21 cellular contexts compared by ENCODE assay signal in the genomic region with DNA sequence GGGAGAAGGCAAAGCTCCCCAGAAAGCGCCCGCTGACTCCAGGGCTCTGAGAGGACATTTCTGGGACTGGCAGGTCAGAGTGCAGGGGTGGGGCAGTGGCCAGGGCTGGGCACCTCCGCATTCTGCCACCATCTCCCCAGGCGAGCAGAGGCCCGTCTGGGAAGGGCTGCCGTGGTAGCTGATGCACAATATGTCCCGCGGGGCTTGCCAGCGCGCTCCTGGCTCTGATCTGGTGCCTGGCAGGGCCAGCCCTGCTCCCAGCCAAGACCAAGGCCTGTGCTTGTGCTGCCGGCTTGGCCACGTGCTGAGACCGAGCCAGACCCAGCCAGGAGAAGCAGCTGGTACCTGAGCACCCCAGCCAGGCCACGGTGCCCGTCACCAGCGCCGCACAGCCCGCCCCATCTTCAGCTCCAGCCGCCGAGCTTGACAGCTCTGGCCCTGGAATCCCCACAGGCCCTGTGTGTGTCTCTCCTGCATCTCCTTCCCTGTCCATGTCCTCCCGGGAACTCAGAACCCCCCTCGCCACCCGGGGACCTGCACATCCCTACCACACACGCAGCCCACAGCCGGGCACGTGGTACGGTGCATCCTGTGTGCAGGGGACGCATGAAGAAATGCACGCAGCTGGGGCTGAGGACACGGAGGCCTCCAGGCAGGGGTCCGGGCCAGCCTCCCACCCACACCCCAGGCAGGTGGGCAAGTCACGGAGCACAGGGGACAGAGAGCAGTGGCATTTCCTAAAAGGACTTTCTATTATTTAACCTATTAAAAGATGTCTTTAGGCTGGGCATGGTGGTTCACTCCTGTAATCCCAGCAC.
A peak's percentile ranks its signal among the peaks of the same experiment; 100 is the strongest.
DNase-seq lines count a peak whose midpoint lies in the region; ATAC-seq, FAIRE-seq and TF ChIP-seq lines count a peak whose summit lies in the region.
"Had no signal": no experiment of that assay in that cellular context is flagged by ENCODE, and none has a peak within 500 bp of the region (broad histone marks: within the 10 kb centered on the region; RNA-seq: fewer than 3 reads in every experiment).

No MANE protein-coding gene starts in this region.

- H3K4me1 ChIP-seq in A549 (no peaks in the 10 kb centered on the region), Caco-2 (no peaks in the 10 kb centered on the region), tibial nerve (no peaks in the 10 kb centered on the region)
- H3K4me1 ChIP-seq: left lung, right lobe of liver, testis had no signal

- TF ChIP-seq CTCF in A549 (IDR thresholded peaks at IDR 0.05) = no peak
- no peak for TF ChIP-seq CTCF in Caco-2 (IDR thresholded peaks at IDR 0.05; ENCODE audit: insufficient read depth in 1 of 2, low read depth in 1 of 2, low read length in 1 of 2, severe bottlenecking in 1 of 2, unreplicated experiment in 1 of 2)
- no peak for TF ChIP-seq CTCF in tibial nerve (IDR thresholded peaks at IDR 0.05)
- TF ChIP-seq CTCF in chondrocyte (IDR thresholded peaks at IDR 0.05) = no peak

- H3K9me3 Mint-ChIP-seq in Caco-2 (ENCODE audit: unreplicated experiment) (peaks cover 11% of the 10 kb centered on the region), chondrocyte (ENCODE audit: low read depth) (peaks cover 12% of the 10 kb centered on the region)
- H3K9me3 Mint-ChIP-seq: activated naive CD8-positive, alpha-beta T cell treated with anti-CD3 and anti-CD28 coated beads for 36 hours; central memory CD8-positive, alpha-beta T cell had no signal

- H3K4me3 Mint-ChIP-seq in Caco-2 (ENCODE audit: unreplicated experiment) = no peak overlapping the region
- no peak overlapping the region for H3K4me3 Mint-ChIP-seq in chondrocyte (ENCODE audit: unreplicated experiment)
- H3K4me3 Mint-ChIP-seq: activated naive CD8-positive, alpha-beta T cell treated with anti-CD3 and anti-CD28 coated beads for 36 hours; central memory CD8-positive, alpha-beta T cell; naive thymus-derived CD4-positive, alpha-beta T cell had no signal

- CTCF ChIA-PET in A549 (lab: Yijun Ruan, JAX) (interaction anchor here (1.4 to 1.8 kb wide), 3 partner anchors 9 to 54 kb away, joined by 3 to 6 read pairs (median 4); no protein-coding TSS in a partner anchor), Caco-2 (lab: Charles Lee) (no interaction called here)

- BruUV-seq in Caco-2 (replicated peaks; lab: Mats Ljungman, UMichigan) = no TSS peak

- H3K27ac ChIP-seq in A549 (no peak overlapping the region), tibial nerve (no peak overlapping the region)
- H3K27ac ChIP-seq: hepatocyte, left lung, right lobe of liver, testis had no signal

- no peak for TF ChIP-seq RAD21 in A549 (conservative IDR thresholded peaks at IDR 0.05 in 1 of 2, IDR thresholded peaks at IDR 0.05 in 1 of 2)

- DNase-seq in A549 (ENCODE audit: low read depth in 1 of 2, low spot score in 1 of 2) (no peak), NCI-H1694 (lab: John Stamatoyannopoulos, UW) (peak; percentile 93), mucosa of gallbladder (ENCODE audit: low spot score) (peak; percentile 13), Caco-2 (no peak), tibial nerve (ENCODE audit: low spot score in 2 of 2) (no peak), foreskin melanocyte (no peak), chondrocyte (ENCODE audit: low spot score) (no peak)
- DNase-seq: ACHN; activated naive CD8-positive, alpha-beta T cell treated with anti-CD3 and anti-CD28 coated beads for 36 hours; GDM1; KBM-7; left lung; naive thymus-derived CD4-positive, alpha-beta T cell; NCI-H1436; right lobe of liver; stimulated activated CD4-positive, alpha-beta T cell treated with anti-CD3 and anti-CD28 coated beads, Interleukin-1b, Interleukin-23, amount 100 ng/mL, for 48 hours; testis had no signal

- intact Hi-C loops in Caco-2 (cut with micrococcal nuclease; ENCODE audit: unreplicated experiment) = no loop called here

- H3K27me3 ChIP-seq in Caco-2 (replicated peaks; ENCODE audit: control insufficient read depth, insufficient read depth, low read length) (no peaks in the 10 kb centered on the region), tibial nerve (no peaks in the 10 kb centered on the region)
- H3K27me3 ChIP-seq: hepatocyte, right lobe of liver, testis had no signal

- peaks cover 1% of the 10 kb centered on the region; the same call in 1 of the 3 replicates for H3K9me3 ChIP-seq in A549
- H3K9me3 ChIP-seq in Caco-2 = peaks cover 5% of the 10 kb centered on the region; the same call in 1 of the 2 replicates
- H3K9me3 ChIP-seq in tibial nerve = peaks cover 0 to 36% (median 0%) of the 10 kb centered on the region in 4 donors
- H3K9me3 ChIP-seq: left lung, right lobe of liver, testis had no signal

- H3K27me3 Mint-ChIP-seq in Caco-2 (ENCODE audit: insufficient read depth, unreplicated experiment) = peaks cover 21% of the 10 kb centered on the region
- peaks cover 4% of the 10 kb centered on the region for H3K27me3 Mint-ChIP-seq in chondrocyte (ENCODE audit: low read depth)

- H3K4me2 ChIP-seq in A549 = no peak overlapping the region
- H3K4me2 ChIP-seq: hepatocyte had no signal

- TF ChIP-seq POLR2A in A549 (IDR thresholded peaks at IDR 0.05; ENCODE audit: low read length) = no peak
- no peak for TF ChIP-seq POLR2A in tibial nerve (IDR thresholded peaks at IDR 0.05)

- POLR2A ChIA-PET in A549 (lab: Yijun Ruan, JAX) = no interaction called here
- POLR2A ChIA-PET in Caco-2 (lab: Charles Lee) = no interaction called here

- H3K36me3 ChIP-seq in Caco-2 (ENCODE audit: control insufficient read depth, insufficient read depth, low read length) (no peaks in the 10 kb centered on the region), tibial nerve (no peaks in the 10 kb centered on the region)
- H3K36me3 ChIP-seq: left lung, right lobe of liver had no signal

- WGBS in A549 (ENCODE audit: missing lambda C conversion rate) = 49% methylated on average over 26 of the region's 32 CpGs
- WGBS in tibial nerve, 2 donors = 77 to 81% methylated on average over 27 to 32 of the region's 32 CpGs

- FAIRE-seq in A549 (lab: Jason Lieb, UNC) = no peak
- FAIRE-seq: endothelial cell of umbilical vein had no signal

- no peaks in the 10 kb centered on the region for H3K4me1 Mint-ChIP-seq in Caco-2 (ENCODE audit: low read depth, unreplicated experiment)
- no peaks in the 10 kb centered on the region for H3K4me1 Mint-ChIP-seq in chondrocyte (ENCODE audit: low read depth)
- H3K4me1 Mint-ChIP-seq: activated naive CD8-positive, alpha-beta T cell treated with anti-CD3 and anti-CD28 coated beads for 36 hours; central memory CD8-positive, alpha-beta T cell had no signal

- H3K4me3 ChIP-seq in A549 (no peak overlapping the region), Caco-2 (ENCODE audit: low read depth, low read length) (no peak overlapping the region), tibial nerve (no peak overlapping the region)
- H3K4me3 ChIP-seq: hepatocyte, left lung, right lobe of liver, testis had no signal

- H3K36me3 Mint-ChIP-seq in Caco-2 (ENCODE audit: insufficient read depth, unreplicated experiment) = peaks cover 5% of the 10 kb centered on the region
- H3K36me3 Mint-ChIP-seq in chondrocyte (ENCODE audit: low read depth) = no peaks in the 10 kb centered on the region
- H3K36me3 Mint-ChIP-seq: activated naive CD8-positive, alpha-beta T cell treated with anti-CD3 and anti-CD28 coated beads for 36 hours had no signal

- ATAC-seq in A549 (peak; percentile 17 to 41; a peak in 4 of 6 replicates), esophagus mucosa (peak; percentile 71)
- ATAC-seq: left lung; naive thymus-derived CD4-positive, alpha-beta T cell; right lobe of liver had no signal

- H3K27ac Mint-ChIP-seq in Caco-2 (ENCODE audit: unreplicated experiment) (no peak overlapping the region), chondrocyte (ENCODE audit: unreplicated experiment) (no peak overlapping the region)
- H3K27ac Mint-ChIP-seq: activated naive CD8-positive, alpha-beta T cell treated with anti-CD3 and anti-CD28 coated beads for 36 hours; naive thymus-derived CD4-positive, alpha-beta T cell had no signal

- TF ChIP-seq EP300 in A549 (IDR thresholded peaks at IDR 0.05) = no peak
- no peak for TF ChIP-seq EP300 in tibial nerve (IDR thresholded peaks at IDR 0.05)

TF ChIP-seq in A549, 52 proteins besides CTCF, POLR2A, EP300 and RAD21:
- TF ChIP-seq EHMT2 (IDR thresholded peaks at IDR 0.05; ENCODE audit: low read depth) = no peak
- TF ChIP-seq ZC3H11A (IDR thresholded peaks at IDR 0.05) = no peak
- TF ChIP-seq HOXB13 (CRISPR knock-in tag; IDR thresholded peaks at IDR 0.05; ENCODE audit: low read depth) = no peak
- TF ChIP-seq, protein P1, sequence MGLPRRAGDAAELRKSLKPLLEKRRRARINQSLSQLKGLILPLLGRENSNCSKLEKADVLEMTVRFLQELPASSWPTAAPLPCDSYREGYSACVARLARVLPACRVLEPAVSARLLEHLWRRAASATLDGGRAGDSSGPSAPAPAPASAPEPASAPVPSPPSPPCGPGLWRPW (IDR thresholded peaks at IDR 0.05) = no peak
- no peak for TF ChIP-seq JUN (IDR thresholded peaks at IDR 0.05)
- TF ChIP-seq NR3C1 (IDR thresholded peaks at IDR 0.05) = no peak
- TF ChIP-seq, protein P2, sequence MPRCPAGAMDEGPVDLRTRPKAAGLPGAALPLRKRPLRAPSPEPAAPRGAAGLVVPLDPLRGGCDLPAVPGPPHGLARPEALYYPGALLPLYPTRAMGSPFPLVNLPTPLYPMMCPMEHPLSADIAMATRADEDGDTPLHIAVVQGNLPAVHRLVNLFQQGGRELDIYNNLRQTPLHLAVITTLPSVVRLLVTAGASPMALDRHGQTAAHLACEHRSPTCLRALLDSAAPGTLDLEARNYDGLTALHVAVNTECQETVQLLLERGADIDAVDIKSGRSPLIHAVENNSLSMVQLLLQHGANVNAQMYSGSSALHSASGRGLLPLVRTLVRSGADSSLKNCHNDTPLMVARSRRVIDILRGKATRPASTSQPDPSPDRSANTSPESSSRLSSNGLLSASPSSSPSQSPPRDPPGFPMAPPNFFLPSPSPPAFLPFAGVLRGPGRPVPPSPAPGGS (IDR thresholded peaks at IDR 0.05) = no peak
- TF ChIP-seq, protein P3, sequence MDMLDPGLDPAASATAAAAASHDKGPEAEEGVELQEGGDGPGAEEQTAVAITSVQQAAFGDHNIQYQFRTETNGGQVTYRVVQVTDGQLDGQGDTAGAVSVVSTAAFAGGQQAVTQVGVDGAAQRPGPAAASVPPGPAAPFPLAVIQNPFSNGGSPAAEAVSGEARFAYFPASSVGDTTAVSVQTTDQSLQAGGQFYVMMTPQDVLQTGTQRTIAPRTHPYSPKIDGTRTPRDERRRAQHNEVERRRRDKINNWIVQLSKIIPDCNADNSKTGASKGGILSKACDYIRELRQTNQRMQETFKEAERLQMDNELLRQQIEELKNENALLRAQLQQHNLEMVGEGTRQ (IDR thresholded peaks at IDR 0.05) = no peak

Comparison
In these comparisons a context has a peak if more than half of its experiments do, and no peak if none do; other contexts are left out.
1. DNase-seq: peak in NCI-H1694 (single experiment) and mucosa of gallbladder (single experiment); none in A549 (0 of 2), Caco-2 (0 of 2), tibial nerve (0 of 2), foreskin melanocyte (single experiment) and chondrocyte (single experiment).